In the genomic region with DNA sequence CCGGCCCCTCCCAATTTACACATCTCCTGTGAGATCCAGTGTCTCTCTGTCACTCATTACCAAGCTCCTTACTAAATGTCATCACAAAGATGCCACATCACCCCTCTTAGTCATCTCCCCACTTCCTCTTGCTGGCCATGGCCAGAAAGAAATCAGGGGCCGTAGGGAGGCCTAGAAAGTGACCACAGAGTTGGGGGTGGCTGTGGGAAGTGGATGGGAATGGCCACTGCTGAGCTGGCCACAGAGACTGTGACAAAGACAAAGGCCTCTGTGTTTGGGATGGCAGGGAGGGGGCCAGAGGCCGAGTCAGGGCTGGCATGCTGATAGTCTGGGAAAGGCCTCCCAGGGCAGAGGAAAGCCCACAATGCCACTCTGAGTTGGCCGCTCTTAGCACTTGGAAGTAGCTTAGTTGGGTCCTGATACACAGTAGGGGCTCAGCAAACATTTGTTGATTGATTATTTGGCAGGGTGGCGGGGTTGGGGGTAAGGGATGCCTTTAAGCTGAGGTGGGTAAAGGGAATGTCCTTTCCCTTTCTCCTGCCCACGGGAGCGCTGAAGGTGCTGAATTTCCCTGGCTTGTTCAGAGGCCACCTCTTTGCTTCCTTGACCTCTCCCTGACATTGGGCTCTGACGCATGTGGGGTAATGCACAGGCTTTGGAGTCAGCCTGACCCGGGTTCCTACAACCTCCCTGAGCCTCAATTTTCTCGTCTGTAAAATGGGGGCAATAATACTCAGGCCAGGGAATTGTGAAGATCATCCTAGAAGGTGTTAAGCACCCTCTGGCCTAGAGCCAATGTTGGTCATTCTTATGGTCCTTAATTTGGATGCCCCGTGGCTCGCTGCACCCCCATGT, we compare ENCODE assay signal across 10 cellular contexts. TPM values are rescaled to one million over a fixed set of nuclear protein-coding genes. Genes with fewer than 3 reads are reported as not detected.
DNase-seq lines count a peak whose midpoint lies in the region; ATAC-seq lines count a peak whose summit lies in the region.
"Had no signal": no experiment of that assay in that cellular context is flagged by ENCODE, and none has a peak within 500 bp of the region (broad histone marks: within the 10 kb centered on the region; RNA-seq: fewer than 3 reads in every experiment).

No MANE protein-coding gene starts in this region.

- H3K27me3 Mint-ChIP-seq in activated T-cell treated with anti-CD3 and anti-CD28 coated beads, Interleukin-2, amount 50 U/mL, for 24 hours = no peaks in the 10 kb centered on the region

- ATAC-seq in GM21619 (IDR thresholded peaks at IDR 0.05; ENCODE audit: unreplicated experiment) = no peak

- no peak overlapping the region for H3K27ac Mint-ChIP-seq in activated T-cell treated with anti-CD3 and anti-CD28 coated beads, Interleukin-2, amount 50 U/mL, for 24 hours
- H3K27ac Mint-ChIP-seq: activated B cell treated with CpG ODN at 0.5 μM for 24 hours had no signal

- H3K4me3 Mint-ChIP-seq in activated T-cell treated with anti-CD3 and anti-CD28 coated beads, Interleukin-2, amount 50 U/mL, for 24 hours = no peak overlapping the region
- H3K4me3 Mint-ChIP-seq: activated B cell treated with CpG ODN at 0.5 μM for 24 hours had no signal

- H3K4me1 Mint-ChIP-seq in activated T-cell treated with anti-CD3 and anti-CD28 coated beads, Interleukin-2, amount 50 U/mL, for 24 hours (ENCODE audit: low read depth) = no peaks in the 10 kb centered on the region
- H3K4me1 Mint-ChIP-seq: activated B cell treated with CpG ODN at 0.5 μM for 24 hours had no signal

- DNase-seq in AG20443 (ENCODE audit: low spot score) (peak; percentile 75), NOMO-1 (lab: John Stamatoyannopoulos, UW; ENCODE audit: unreplicated experiment in 2 of 2) (peak; percentile 41 to 73), myocyte (ENCODE audit: low read depth) (peak; percentile 97), NCI-H524 treated with DMSO at 0.1 percent for 48 hours (lab: John Stamatoyannopoulos, UW) (no peak), NCI-H1092 treated with DMSO at 0.1 percent for 48 hours (lab: John Stamatoyannopoulos, UW) (no peak)
- no peak for DNase-seq in activated T-cell treated with anti-CD3 and anti-CD28 coated beads, Interleukin-2, amount 50 U/mL, for 24 hours
- DNase-seq: activated B cell treated with CpG ODN at 0.5 μM for 24 hours, Karpas-422 had no signal

- H3K27ac ChIP-seq in cingulate gyrus (ENCODE audit: low read depth, low read length) = peak overlapping the region; percentile 93

- no peaks in the 10 kb centered on the region for H3K36me3 Mint-ChIP-seq in activated T-cell treated with anti-CD3 and anti-CD28 coated beads, Interleukin-2, amount 50 U/mL, for 24 hours (ENCODE audit: low read depth)

- no peaks in the 10 kb centered on the region for H3K9me3 Mint-ChIP-seq in activated T-cell treated with anti-CD3 and anti-CD28 coated beads, Interleukin-2, amount 50 U/mL, for 24 hours
- H3K9me3 Mint-ChIP-seq: activated B cell treated with CpG ODN at 0.5 μM for 24 hours had no signal

RNA-seq across cellular contexts. Expression of a gene that starts 13.2 kb away (rescaled TPM):
- total RNA-seq in myocyte = 30.5 and 43.3 TPM in 2 replicates
- polyA plus RNA-seq in myocyte (2012) = 55.9 TPM

RNA-seq across cellular contexts. Expression of a gene that starts 45.2 kb away (rescaled TPM):
- total RNA-seq in myocyte = 184 and 198 TPM in 2 replicates
- polyA plus RNA-seq in myocyte (2012) = 472 TPM

Comparison
In these comparisons a context has a peak if more than half of its experiments do, and no peak if none do; other contexts are left out.
1. DNase-seq: peak in AG20443 (single experiment), NOMO-1 (2 of 2) and myocyte (single experiment); none in activated T-cell treated with anti-CD3 and anti-CD28 coated beads, Interleukin-2, amount 50 U/mL, for 24 hours (single experiment), NCI-H524 treated with DMSO at 0.1 percent for 48 hours (single experiment) and NCI-H1092 treated with DMSO at 0.1 percent for 48 hours (single experiment).